1 cellular context compared by ENCODE assay signal in the genomic region with DNA sequence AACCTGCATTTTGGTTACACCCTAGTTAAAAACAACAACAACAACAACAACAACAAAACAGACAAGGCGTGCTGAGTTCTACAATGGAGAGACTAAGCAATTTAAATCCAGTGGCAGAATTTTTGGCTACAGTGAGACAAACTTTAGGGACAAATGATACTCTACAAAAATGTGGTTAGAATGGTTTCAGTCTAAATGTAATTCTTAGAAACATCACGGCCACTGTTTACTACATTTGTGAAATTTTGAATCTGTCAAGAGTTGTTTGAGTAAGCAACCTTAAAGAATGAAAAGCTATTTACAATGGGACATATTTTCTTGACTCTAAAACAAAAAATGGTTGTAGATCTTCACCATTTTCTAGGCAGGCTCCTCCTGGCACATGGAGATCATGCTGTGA.
TF ChIP-seq lines count a peak whose summit lies in the region.

No MANE protein-coding gene starts in this region.

TF ChIP-seq in IMR-90, 13 proteins besides CTCF, POLR2A, EP300 and RAD21:
- no peak for TF ChIP-seq RFX5 (IDR thresholded peaks at IDR 0.05; ENCODE audit: low read depth, low read length)
- no peak for TF ChIP-seq ELK1 (IDR thresholded peaks at IDR 0.05; ENCODE audit: borderline replicate concordance, low read depth, low read length)
- TF ChIP-seq RCOR1 (IDR thresholded peaks at IDR 0.05; ENCODE audit: insufficient replicate concordance, low read length) = no peak
- no peak for TF ChIP-seq USF2 (IDR thresholded peaks at IDR 0.05; ENCODE audit: low read depth, low read length)
- TF ChIP-seq MXI1 (IDR thresholded peaks at IDR 0.05; ENCODE audit: borderline replicate concordance, low read depth, low read length) = no peak
- no peak for TF ChIP-seq MAFK (IDR thresholded peaks at IDR 0.05; ENCODE audit: low read depth, low read length)
- no peak for TF ChIP-seq FOS (IDR thresholded peaks at IDR 0.05; ENCODE audit: low read depth, low read length)
- TF ChIP-seq NFE2L2 (IDR thresholded peaks at IDR 0.05; ENCODE audit: low read depth, low read length) = no peak
- no peak for TF ChIP-seq BHLHE40 (IDR thresholded peaks at IDR 0.05; ENCODE audit: low read depth, low read length)
- no peak for TF ChIP-seq SMC3 (IDR thresholded peaks at IDR 0.05; ENCODE audit: low read depth, low read length)
- no peak for TF ChIP-seq MAZ (IDR thresholded peaks at IDR 0.05; ENCODE audit: borderline replicate concordance, low read depth, low read length)
- TF ChIP-seq CEBPB (IDR thresholded peaks at IDR 0.05; ENCODE audit: low read depth, low read length) = no peak
- no peak for TF ChIP-seq CHD1 (IDR thresholded peaks at IDR 0.05; ENCODE audit: low read depth, low read length)
TF ChIP-seq in IMR-90: peak in this region for 0.
